Comparison of ENCODE assay signal across 12 cellular contexts in genomic region chr1:101588677-101589076, GRCh38.
"Had no signal": no experiment of that assay in that cellular context is flagged by ENCODE, and none has a peak within 500 bp of the region (broad histone marks: within the 10 kb centered on the region; RNA-seq: fewer than 3 reads in every experiment).

No MANE protein-coding gene starts in this region.

- DNase-seq: activated CD4-positive, alpha-beta T cell treated with anti-CD3 and anti-CD28 coated beads for 1 hour; activated CD4-positive, alpha-beta T cell treated with anti-CD3 and anti-CD28 coated beads, Interleukin-2, amount 50 U/mL, for 48 hours; activated CD8-positive, alpha-beta memory T cell treated with anti-CD3 and anti-CD28 coated beads, Interleukin-2, amount 10 ng/mL, durations not matched to agents 7 days and 5 days; activated gamma-delta T cell; activated T-cell treated with anti-CD3 and anti-CD28 coated beads, Interleukin-2, amount 50 U/mL, for 24 hours; amygdala; effector memory CD8-positive, alpha-beta T cell; hippocampal formation; lower lobe of right lung; pancreas; transverse colon had no signal

- ATAC-seq: activated CD8-positive, alpha-beta memory T cell treated with anti-CD3 and anti-CD28 coated beads, Interleukin-2, amount 10 ng/mL, durations not matched to agents 7 days and 5 days; effector memory CD8-positive, alpha-beta T cell; lower lobe of right lung; stimulated activated effector memory CD8-positive, alpha-beta T cell treated with anti-CD3 and anti-CD28 coated beads, Interleukin-12 subunit alpha, Interleukin-12 subunit beta, amount 100 ng/mL, for 72 hours had no signal
